1 cellular context compared by ENCODE assay signal in the genomic region with DNA sequence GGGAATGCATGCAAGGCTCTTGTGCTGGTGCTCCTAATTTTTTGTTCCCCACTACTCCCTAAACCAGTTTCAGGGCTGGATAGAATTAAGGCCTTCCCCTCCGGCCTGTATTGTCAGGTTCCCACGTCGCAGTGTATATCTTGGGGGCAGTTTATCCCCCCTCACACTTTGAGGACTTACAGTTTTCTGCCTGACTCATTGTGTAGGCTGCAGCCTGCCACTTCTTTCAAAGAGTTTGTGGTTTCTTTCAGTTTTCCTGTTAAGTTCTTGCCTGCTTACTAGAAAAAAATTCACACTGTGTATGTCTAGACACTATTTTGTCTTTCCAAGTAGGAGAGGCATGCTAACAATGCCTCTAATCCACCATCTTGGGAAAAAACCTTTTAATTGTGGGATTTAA.
TF ChIP-seq lines count a peak whose summit lies in the region.

No MANE protein-coding gene starts in this region.

TF ChIP-seq in H1, 55 proteins besides CTCF, POLR2A, EP300 and RAD21:
- TF ChIP-seq POU5F1 (IDR thresholded peaks at IDR 0.05; ENCODE audit: low read depth, low read length) (no peak), RFX5 (IDR thresholded peaks at IDR 0.05; ENCODE audit: borderline replicate concordance, low read depth, low read length) (no peak), KDM5A (IDR thresholded peaks at IDR 0.05; ENCODE audit: low read length) (no peak), RNF2 (IDR thresholded peaks at IDR 0.05; ENCODE audit: borderline replicate concordance, low read depth, low read length, missing control alignments, poor library complexity, severe bottlenecking) (no peak)
